ENCODE assay signal across 6 cellular contexts in genomic region chr13:83516781-83517180, GRCh38.
"Had no signal": no experiment of that assay in that cellular context is flagged by ENCODE, and none has a peak within 500 bp of the region (broad histone marks: within the 10 kb centered on the region; RNA-seq: fewer than 3 reads in every experiment).

No MANE protein-coding gene starts in this region.

- FAIRE-seq: H1, HepG2 had no signal

- H3K4me3 ChIP-seq: GM23338 had no signal

- ATAC-seq: GM23338, HepG2 had no signal

- DNase-seq: H9, HCEC 1CT had no signal

- H3K27ac ChIP-seq: HL-60 had no signal
